8 cellular contexts compared by ENCODE assay signal in the genomic region with DNA sequence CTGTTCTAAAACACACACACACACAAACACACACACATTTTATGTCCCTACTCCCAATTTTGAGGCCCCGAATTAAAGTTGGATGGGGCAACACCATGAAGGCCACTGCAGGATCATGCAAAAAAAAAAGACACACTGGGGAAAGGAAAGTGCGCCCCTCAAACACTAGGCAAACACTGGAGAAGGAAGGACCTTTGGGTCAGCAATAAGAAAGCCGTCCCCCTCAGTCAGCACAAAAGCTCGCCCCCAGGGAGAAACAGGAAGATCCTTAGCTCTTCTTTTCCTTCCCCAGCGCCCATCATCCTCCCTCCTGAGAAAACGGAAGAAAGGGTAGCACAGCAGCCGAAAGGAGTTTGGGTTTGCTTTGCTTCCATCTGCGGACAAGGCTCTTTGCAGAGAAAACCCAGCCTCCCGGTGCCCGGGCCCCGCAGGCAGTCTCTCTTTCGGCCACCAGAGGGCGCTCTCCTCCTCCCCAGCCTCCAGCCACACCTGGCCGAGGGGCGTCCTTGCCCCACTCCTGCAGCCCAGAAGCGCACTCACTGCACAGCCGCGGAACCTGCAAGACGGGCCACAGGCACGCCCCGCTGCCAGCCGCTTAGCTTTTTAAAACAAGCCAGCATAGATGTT.
DNase-seq lines count a peak whose midpoint lies in the region; ATAC-seq and TF ChIP-seq lines count a peak whose summit lies in the region.

No MANE protein-coding gene starts in this region.

- H3K27ac ChIP-seq in DND-41 (ENCODE audit: low read length) = no peak overlapping the region
- no peak overlapping the region for H3K27ac ChIP-seq in SU-DHL-6 (ENCODE audit: low read depth, low read length)
- peak overlapping the region; percentile 24 to 77 (median 66) for H3K27ac ChIP-seq in heart right ventricle
- H3K27ac ChIP-seq in upper lobe of right lung = peak overlapping the region; percentile 9

- no peak overlapping the region for H3K27ac Mint-ChIP-seq in activated naive CD8-positive, alpha-beta T cell treated with anti-CD3 and anti-CD28 coated beads, Interleukin-2, amount 50 U/mL, for 24 hours

- WGBS in heart right ventricle, 2 donors = 9% methylated on average over 20 to 22 of the region's 22 CpGs

- peaks cover 9% of the 10 kb centered on the region for H3K4me1 Mint-ChIP-seq in activated naive CD8-positive, alpha-beta T cell treated with anti-CD3 and anti-CD28 coated beads, Interleukin-2, amount 50 U/mL, for 24 hours

- no peaks in the 10 kb centered on the region for H3K9me2 ChIP-seq in SU-DHL-6 (replicated peaks; ENCODE audit: insufficient read depth, low read length)

- H3K36me3 ChIP-seq in DND-41 (ENCODE audit: insufficient read depth, low read length) (no peaks in the 10 kb centered on the region), SU-DHL-6 (ENCODE audit: low read length) (no peaks in the 10 kb centered on the region), heart right ventricle (peaks cover 0 to 3% (median 0%) of the 10 kb centered on the region in 9 donors), upper lobe of right lung (no peaks in the 10 kb centered on the region)

- H3K36me3 Mint-ChIP-seq in activated naive CD8-positive, alpha-beta T cell treated with anti-CD3 and anti-CD28 coated beads, Interleukin-2, amount 50 U/mL, for 24 hours (ENCODE audit: low read depth) = no peaks in the 10 kb centered on the region

- peak overlapping the region; percentile 19; the same call in 1 of the 2 replicates for H2AFZ ChIP-seq in DND-41 (ENCODE audit: low read depth, low read length)
- H2AFZ ChIP-seq in SU-DHL-6 (ENCODE audit: low read depth, low read length, severe bottlenecking) = no peak overlapping the region

- H3F3A ChIP-seq in SU-DHL-6 (ENCODE audit: insufficient read depth) = no peaks in the 10 kb centered on the region

- TF ChIP-seq CTCF in DND-41 (IDR thresholded peaks at IDR 0.05; ENCODE audit: borderline replicate concordance, extremely low read depth, low read length, poor library complexity, severe bottlenecking) = peak; percentile 94
- peak; percentile 95 for TF ChIP-seq CTCF in SU-DHL-6 (IDR thresholded peaks at IDR 0.05; ENCODE audit: insufficient read depth, low read length, poor library complexity, severe bottlenecking)
- peak; percentile 97 to 99 (median 98) for TF ChIP-seq CTCF in heart right ventricle (IDR thresholded peaks at IDR 0.05)
- peak; percentile 99 for TF ChIP-seq CTCF in upper lobe of right lung (IDR thresholded peaks at IDR 0.05)

- ATAC-seq in DND-41 (ENCODE audit: insufficient read depth, low read depth) (peak; percentile 92), GM21786 (IDR thresholded peaks at IDR 0.05; ENCODE audit: unreplicated experiment) (peak; percentile 93), heart right ventricle (peak; percentile 90 to 96 (median 92)), upper lobe of right lung (peak; percentile 97)
- ATAC-seq in activated naive CD8-positive, alpha-beta T cell treated with anti-CD3 and anti-CD28 coated beads, Interleukin-2, amount 50 U/mL, for 24 hours = peak; percentile 82

- no peaks in the 10 kb centered on the region for H3K9me3 Mint-ChIP-seq in activated naive CD8-positive, alpha-beta T cell treated with anti-CD3 and anti-CD28 coated beads, Interleukin-2, amount 50 U/mL, for 24 hours

- H3K27me3 ChIP-seq in DND-41 (ENCODE audit: insufficient read depth, low read length, poor library complexity) = no peaks in the 10 kb centered on the region
- no peaks in the 10 kb centered on the region for H3K27me3 ChIP-seq in SU-DHL-6 (ENCODE audit: low read length)
- H3K27me3 ChIP-seq in heart right ventricle = peaks cover 0 to 6% (median 0%) of the 10 kb centered on the region in 7 donors
- no peaks in the 10 kb centered on the region for H3K27me3 ChIP-seq in upper lobe of right lung

- H3K4me3 ChIP-seq in DND-41 (ENCODE audit: low read depth in 1 of 2, low read length in 2 of 2) (no peak overlapping the region), SU-DHL-6 (ENCODE audit: insufficient read depth, low read length, poor library complexity, severe bottlenecking) (no peak overlapping the region), heart right ventricle (peak overlapping the region; percentile 26 to 66 (median 49)), upper lobe of right lung (peak overlapping the region; percentile 43)

- intact Hi-C loops in heart right ventricle (cut with DNase I) = loop anchor here in 7 of 10 donors (2.0 to 10.0 kb wide), 12 partner anchors 23 to 553 kb away; partner anchors contain the start of gene RNF152 (in 3 of the 7)
- intact Hi-C loops in upper lobe of right lung (cut with DNase I) = loop anchor here (5.0 kb wide), 1 partner anchor 311 kb away; the partner anchor contains the start of gene RNF152

- DNase-seq in DND-41 = peak; percentile 64
- DNase-seq in LHCN-M2 (ENCODE audit: low read depth) = peak; percentile 54
- peak; percentile 77 for DNase-seq in activated naive CD8-positive, alpha-beta T cell treated with anti-CD3 and anti-CD28 coated beads, Interleukin-2, amount 50 U/mL, for 24 hours
- peak; percentile 77 to 82 for DNase-seq in heart right ventricle
- peak; percentile 47 for DNase-seq in pons (ENCODE audit: low spot score)
- peak; percentile 85 for DNase-seq in upper lobe of right lung

- H3K79me2 ChIP-seq in DND-41 (ENCODE audit: insufficient read depth, low read length) (no peaks in the 10 kb centered on the region), SU-DHL-6 (ENCODE audit: insufficient read depth, low read length) (no peaks in the 10 kb centered on the region)

- no peak overlapping the region for H3K4me3 Mint-ChIP-seq in activated naive CD8-positive, alpha-beta T cell treated with anti-CD3 and anti-CD28 coated beads, Interleukin-2, amount 50 U/mL, for 24 hours

- H3K4me2 ChIP-seq in DND-41 (ENCODE audit: insufficient read depth, low read length) (peak overlapping the region; percentile 14; the same call in 1 of the 2 replicates), SU-DHL-6 (ENCODE audit: low read depth, low read length, poor library complexity, severe bottlenecking) (no peak overlapping the region)

- H3K27me3 Mint-ChIP-seq in activated naive CD8-positive, alpha-beta T cell treated with anti-CD3 and anti-CD28 coated beads, Interleukin-2, amount 50 U/mL, for 24 hours = peaks cover 44% of the 10 kb centered on the region

- peaks cover 12% of the 10 kb centered on the region; the same call in 1 of the 2 replicates for H3K4me1 ChIP-seq in DND-41 (ENCODE audit: insufficient read depth, low read length)
- peaks cover 0 to 53% (median 25%) of the 10 kb centered on the region in 9 donors for H3K4me1 ChIP-seq in heart right ventricle
- peaks cover 10% of the 10 kb centered on the region for H3K4me1 ChIP-seq in upper lobe of right lung

- H3K9me3 ChIP-seq in DND-41 (ENCODE audit: insufficient read depth, low read length, severe bottlenecking) = no peaks in the 10 kb centered on the region
- H3K9me3 ChIP-seq in SU-DHL-6 (ENCODE audit: insufficient read depth, low read length) = no peaks in the 10 kb centered on the region
- no peaks in the 10 kb centered on the region for H3K9me3 ChIP-seq in heart right ventricle
- H3K9me3 ChIP-seq in upper lobe of right lung = no peaks in the 10 kb centered on the region

- H3K9ac ChIP-seq in DND-41 (ENCODE audit: low read depth, low read length) = no peak overlapping the region
- no peak overlapping the region for H3K9ac ChIP-seq in SU-DHL-6 (ENCODE audit: low read length)

- no peaks in the 10 kb centered on the region for H4K20me1 ChIP-seq in DND-41 (ENCODE audit: insufficient read depth, low read length)
- H4K20me1 ChIP-seq in SU-DHL-6 (ENCODE audit: low read depth, low read length) = no peaks in the 10 kb centered on the region

Comparison
In these comparisons a context has a peak if more than half of its experiments do, and no peak if none do; other contexts are left out.
1. H3K27ac ChIP-seq: peak in heart right ventricle (10 of 10) and upper lobe of right lung (single experiment); none in DND-41 (single experiment) and SU-DHL-6 (single experiment).
2. H3K4me3 ChIP-seq: peak in heart right ventricle (10 of 10) and upper lobe of right lung (single experiment); none in DND-41 (0 of 2) and SU-DHL-6 (single experiment).
3. Peak in every context shown above with its lines, with median percentiles within 50 percentile points of each other: ATAC-seq, DNase-seq and CTCF ChIP-seq.